In genomic region chr10:42149722-42150427, GRCh38 we compare ENCODE assay signal across 16 cellular contexts.
"Had no signal": no experiment of that assay in that cellular context is flagged by ENCODE, and none has a peak within 500 bp of the region (broad histone marks: within the 10 kb centered on the region; RNA-seq: fewer than 3 reads in every experiment).

No MANE protein-coding gene starts in this region.

- H3K36me3 ChIP-seq: left ventricle myocardium inferior, upper lobe of left lung had no signal

- H3K4me1 ChIP-seq: foreskin keratinocyte, left ventricle myocardium inferior, upper lobe of left lung had no signal

- ATAC-seq: foreskin keratinocyte; left cardiac atrium; natural killer cell treated with Interleukin-12 subunit alpha and Interleukin-12 subunit beta and Interleukin-15 and Interleukin-18, amount 100 ng/mL, for 72 hours had no signal

- H3K27me3 ChIP-seq: foreskin keratinocyte had no signal

- H3K27ac Mint-ChIP-seq: endodermal cell; immature natural killer cell; natural killer cell treated with Interleukin-12 subunit alpha and Interleukin-12 subunit beta and Interleukin-15 and Interleukin-18, amount 100 ng/mL, for 72 hours had no signal

- H3K4me3 ChIP-seq: coronary artery, left ventricle myocardium inferior, lung, upper lobe of left lung had no signal

- H3K4me1 Mint-ChIP-seq: endodermal cell, immature natural killer cell had no signal

- H3K4me3 Mint-ChIP-seq: endodermal cell; immature natural killer cell; natural killer cell treated with Interleukin-12 subunit alpha and Interleukin-12 subunit beta and Interleukin-15 and Interleukin-18, amount 100 ng/mL, for 72 hours had no signal

- H3K27me3 Mint-ChIP-seq: natural killer cell treated with Interleukin-12 subunit alpha and Interleukin-12 subunit beta and Interleukin-15 and Interleukin-18, amount 100 ng/mL, for 72 hours had no signal

- H3K27ac ChIP-seq: coronary artery, foreskin keratinocyte, left ventricle myocardium inferior, upper lobe of left lung had no signal

- DNase-seq: erythroblast; foreskin keratinocyte; immature natural killer cell; left ventricle myocardium inferior; mesenchymal stem cell; midbrain; occipital lobe; small intestine; stimulated activated CD4-positive, alpha-beta T cell treated with anti-CD3 and anti-CD28 coated beads, Interleukin-2, amount 100 ng/mL, for 48 hours; stimulated activated naive CD4-positive, alpha-beta T cell treated with Interleukin-2 at 50 U/mL for 16 hours had no signal
